8 cellular contexts compared by ENCODE assay signal in genomic region chr1:39799770-39800470, GRCh38. TPM values are rescaled to one million over a fixed set of nuclear protein-coding genes. Genes with fewer than 3 reads are reported as not detected.
DNase-seq lines count a peak whose midpoint lies in the region; ATAC-seq and TF ChIP-seq lines count a peak whose summit lies in the region.

No MANE protein-coding gene starts in this region.

- H3K9ac ChIP-seq in liver (ENCODE audit: low read depth in 1 of 2, low read length in 2 of 2) = no peak overlapping the region

- TF ChIP-seq RAD21 in liver (IDR thresholded peaks at IDR 0.05) = peak; percentile 74 to 81

- H3K27me3 ChIP-seq in A673 (replicated peaks; ENCODE audit: insufficient read depth, low read depth, low read length, poor library complexity) (no peaks in the 10 kb centered on the region), liver (ENCODE audit: control insufficient read depth in 4 of 4, insufficient read depth in 4 of 4, low read length in 3 of 4) (no peaks in the 10 kb centered on the region)

- WGBS in liver = 3% methylated on average over 8 of the region's 8 CpGs

- no peaks in the 10 kb centered on the region for H3K36me3 ChIP-seq in A673 (ENCODE audit: insufficient read depth, low read length, poor library complexity, severe bottlenecking)
- no peaks in the 10 kb centered on the region for H3K36me3 ChIP-seq in liver (ENCODE audit: control insufficient read depth in 4 of 4, insufficient read depth in 3 of 4, low read depth in 1 of 4, low read length in 3 of 4)

- BruUV-seq in A673 (replicated peaks; lab: Mats Ljungman, UMichigan) = no TSS peak

- TF ChIP-seq CTCF in A673 (conservative IDR thresholded peaks at IDR 0.05; ENCODE audit: low read depth, low read length) = peak; percentile 80
- peak; percentile 81 for TF ChIP-seq CTCF in liver (IDR thresholded peaks at IDR 0.05; ENCODE audit: low read depth, low read length, missing input control)

- intact Hi-C loops in A673 (cut with micrococcal nuclease; ENCODE audit: unreplicated experiment) = loop anchor here (10.0 kb wide), 1 partner anchor 195 kb away; no protein-coding TSS in a partner anchor

- no peak overlapping the region for H3K27ac ChIP-seq in A673 (ENCODE audit: low read depth, low read length, poor library complexity, severe bottlenecking)
- no peak overlapping the region for H3K27ac ChIP-seq in liver (ENCODE audit: low read depth in 1 of 2, low read length in 2 of 2)

- peak; percentile 53 for DNase-seq in A673 (ENCODE audit: low spot score)
- DNase-seq in NCI-H2107 treated with DMSO at 0.1 percent for 48 hours (lab: John Stamatoyannopoulos, UW; ENCODE audit: unreplicated experiment) = peak; percentile 100
- DNase-seq in activated CD4-positive, alpha-beta T cell treated with anti-CD3 and anti-CD28 coated beads for 1 hour = peak; percentile 48
- peak; percentile 32 for DNase-seq in cerebellum (ENCODE audit: low spot score)
- peak; percentile 47 to 68 (median 51) for DNase-seq in stimulated activated CD4-positive, alpha-beta T cell treated with anti-CD3 and anti-CD28 coated beads, TNF-alpha, amount 100 ng/mL, for 24 hours (ENCODE audit: low read depth in 3 of 3)

- ATAC-seq in GM18505 (IDR thresholded peaks at IDR 0.05; ENCODE audit: unreplicated experiment) = peak; percentile 54
- peak; percentile 45 for ATAC-seq in HG02970 (IDR thresholded peaks at IDR 0.05; ENCODE audit: low FRiP score, unreplicated experiment)

- H3K9me3 ChIP-seq in A673 (ENCODE audit: low read depth, low read length, poor library complexity, severe bottlenecking) (no peaks in the 10 kb centered on the region), liver (ENCODE audit: control insufficient read depth in 4 of 4, low read length in 3 of 4) (no peaks in the 10 kb centered on the region)

- H3K4me1 ChIP-seq in A673 (ENCODE audit: insufficient read depth, low read length, poor library complexity, severe bottlenecking) (no peaks in the 10 kb centered on the region), liver (ENCODE audit: control insufficient read depth in 4 of 4, insufficient read depth in 4 of 4, low read length in 3 of 4) (peaks cover 0 to 3% (median under 1%) of the 10 kb centered on the region in 4 donors)

- CTCF ChIA-PET in A673 (lab: Charles Lee) = interaction anchor here (1.0 kb wide), 2 partner anchors 98 to 194 kb away, joined by 3 to 4 read pairs; no protein-coding TSS in a partner anchor

- POLR2A ChIA-PET in A673 (lab: Charles Lee; ENCODE audit: low non-redundant PET) = interaction anchor here (0.6 kb wide), 1 partner anchor 90 kb away, joined by 3 read pairs; no protein-coding TSS in a partner anchor

- H3K4me3 ChIP-seq in A673 (ENCODE audit: low read depth, low read length, poor library complexity, severe bottlenecking) = no peak overlapping the region
- no peak overlapping the region for H3K4me3 ChIP-seq in liver (ENCODE audit: low read depth in 1 of 3, low read length in 3 of 3)

- TF ChIP-seq POLR2A in GM18505 (IDR thresholded peaks at IDR 0.05; ENCODE audit: borderline replicate concordance, extremely low read depth, insufficient read depth, insufficient read length) = no peak

TF ChIP-seq in liver, 16 proteins besides CTCF, POLR2A, EP300 and RAD21:
- TF ChIP-seq NR2F2 (IDR thresholded peaks at IDR 0.05) = peak; percentile 47
- TF ChIP-seq RXRA (IDR thresholded peaks at IDR 0.05) = peak in 1 of 2 donors; percentile 46
- no peak for TF ChIP-seq ATF3 (IDR thresholded peaks at IDR 0.05)

RNA-seq across cellular contexts. Expression of gene BMP8B, which starts 11.3 kb away (rescaled TPM):
- total RNA-seq in A673 (2021) (0.06 and 0.09 TPM in 2 replicates), cerebellum (1.5 TPM), liver (under 1 TPM; 0.08 to 0.19 TPM)
- under 1 TPM; 0.17 to 0.19 TPM for polyA plus RNA-seq in liver

RNA-seq across cellular contexts. Expression of gene OXCT2, which starts 28.8 kb away (rescaled TPM):
- total RNA-seq in A673 (2021) (0.20 TPM in 1 of 2 replicates, not detected in the other), cerebellum (1.00 TPM), liver (under 1 TPM; 0.14 to 0.17 TPM)
- under 1 TPM; 0.11 to 0.47 TPM for polyA plus RNA-seq in liver

Comparison
In these comparisons a context has a peak if more than half of its experiments do, and no peak if none do; other contexts are left out.
1. DNase-seq: peak in every context shown above with its lines; median percentile 100 in NCI-H2107 treated with DMSO at 0.1 percent for 48 hours; 53 in A673; 51 in stimulated activated CD4-positive, alpha-beta T cell treated with anti-CD3 and anti-CD28 coated beads, TNF-alpha, amount 100 ng/mL, for 24 hours; 48 in activated CD4-positive, alpha-beta T cell treated with anti-CD3 and anti-CD28 coated beads for 1 hour; 32 in cerebellum.